Comparison of ENCODE assay signal across 20 cellular contexts in the genomic region with DNA sequence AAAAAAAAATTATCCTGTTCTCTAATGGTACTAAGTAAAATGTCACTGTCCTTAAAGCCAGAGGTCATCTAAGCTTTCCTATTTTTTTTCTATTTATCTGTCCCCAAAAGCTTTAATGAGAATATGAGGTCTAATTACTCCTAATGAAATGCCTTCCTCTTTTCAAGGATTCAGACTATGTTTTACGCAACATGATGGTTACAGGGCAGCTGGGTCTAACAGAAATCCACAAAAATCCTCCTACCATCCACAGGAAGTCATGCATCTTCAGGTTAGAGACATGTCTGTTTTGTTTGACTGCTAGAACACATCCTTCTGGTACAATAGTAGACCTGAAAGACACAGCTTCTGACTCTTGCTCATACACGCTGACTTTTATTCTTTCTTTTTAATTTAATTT.
"Had no signal": no experiment of that assay in that cellular context is flagged by ENCODE, and none has a peak within 500 bp of the region (broad histone marks: within the 10 kb centered on the region; RNA-seq: fewer than 3 reads in every experiment).

No MANE protein-coding gene starts in this region.

- H3K9me3 ChIP-seq: esophagus squamous epithelium, gastroesophageal sphincter, left ventricle myocardium inferior, pancreas had no signal

- H3K27ac ChIP-seq: esophagus squamous epithelium, gastroesophageal sphincter, left ventricle myocardium inferior, pancreas had no signal

- H3K36me3 ChIP-seq: esophagus squamous epithelium, gastroesophageal sphincter, left ventricle myocardium inferior, pancreas had no signal

- H3K4me1 ChIP-seq: esophagus squamous epithelium, gastroesophageal sphincter, left ventricle myocardium inferior, pancreas had no signal

- DNase-seq: effector memory CD8-positive, alpha-beta T cell; esophagus squamous epithelium; foreskin fibroblast; glutamatergic neuron; immature natural killer cell; left cardiac atrium; left ventricle myocardium inferior; mesenchymal stem cell; naive B cell; occipital lobe; pancreas; right cardiac atrium; stimulated activated CD4-positive, alpha-beta T cell treated with anti-CD3 and anti-CD28 coated beads, Interleukin-2, amount 100 ng/mL, for 48 hours; stimulated activated naive CD4-positive, alpha-beta T cell treated with Interleukin-2 at 50 U/mL for 16 hours; trophoblast cell had no signal

- FAIRE-seq: keratinocyte, pancreas, urothelium cell line had no signal

- H3K4me3 ChIP-seq: esophagus squamous epithelium, gastroesophageal sphincter, left ventricle myocardium inferior, lung, pancreas, smooth muscle cell had no signal
